17 cellular contexts compared by ENCODE assay signal in the genomic region with DNA sequence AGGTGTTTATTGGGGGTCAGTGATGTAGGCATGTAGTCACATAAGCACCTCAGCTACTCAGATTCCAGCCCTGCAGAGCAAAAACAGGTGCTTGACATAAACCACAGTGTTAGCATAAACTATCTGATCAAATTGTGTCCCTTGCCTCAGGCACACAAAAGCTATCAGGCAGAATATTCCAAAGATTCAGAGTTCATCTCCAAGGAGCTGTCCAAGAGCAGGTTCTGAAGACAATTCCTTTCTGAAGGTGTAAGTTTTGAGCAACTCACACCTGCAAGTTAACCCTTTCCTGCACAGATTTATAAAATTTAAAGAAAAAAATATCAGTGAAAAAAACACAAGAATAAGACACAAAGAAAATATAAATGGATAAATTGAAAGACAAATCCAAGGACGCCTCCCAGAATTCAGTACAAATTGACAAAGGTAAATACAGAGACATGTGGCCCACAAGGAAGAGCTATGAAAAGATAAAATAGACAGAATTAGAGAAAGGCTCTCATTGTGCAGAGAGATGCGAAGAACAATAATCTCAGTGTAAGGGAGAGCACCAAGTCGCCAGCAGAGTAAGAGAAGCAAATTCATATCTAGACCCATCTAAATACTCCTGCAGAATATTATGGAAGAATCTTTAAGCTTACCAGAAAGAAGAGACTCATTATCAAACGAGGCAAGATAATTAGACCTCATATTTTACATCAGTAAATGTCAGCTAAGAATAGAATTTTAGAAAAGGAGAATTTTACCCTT.
DNase-seq lines count a peak whose midpoint lies in the region; ATAC-seq and TF ChIP-seq lines count a peak whose summit lies in the region.
"Had no signal": no experiment of that assay in that cellular context is flagged by ENCODE, and none has a peak within 500 bp of the region (broad histone marks: within the 10 kb centered on the region; RNA-seq: fewer than 3 reads in every experiment).

No MANE protein-coding gene starts in this region.

- WGBS in thyroid gland, 2 donors, result 82 to 83% methylated on average over 4 of the region's 4 CpGs

- H3K9me3 ChIP-seq in thyroid gland (no peaks in the 10 kb centered on the region), colonic mucosa (no peaks in the 10 kb centered on the region)

- H3K27ac ChIP-seq in foreskin keratinocyte (no peak overlapping the region), thyroid gland (no peak overlapping the region), colonic mucosa (no peak overlapping the region)
- H3K27ac ChIP-seq: 22Rv1 had no signal

- H3K27me3 ChIP-seq in foreskin keratinocyte (peaks cover 9% of the 10 kb centered on the region), thyroid gland (no peaks in the 10 kb centered on the region), colonic mucosa (no peaks in the 10 kb centered on the region)

- intact Hi-C loops in thyroid gland (cut with DNase I) (no loop called here), colonic mucosa (cut with DNase I) (no loop called here)

- ATAC-seq in foreskin keratinocyte, result peak; percentile 50
- ATAC-seq: Panc1, Right ventricle myocardium inferior had no signal

- H3K9ac ChIP-seq in colonic mucosa (ENCODE audit: low read depth in 2 of 2, low read length in 2 of 2), result no peak overlapping the region

- DNase-seq in NCI-H2107 treated with DMSO at 0.1 percent for 48 hours (lab: John Stamatoyannopoulos, UW; ENCODE audit: unreplicated experiment) (peak; percentile 32), NCI-H2107 (lab: John Stamatoyannopoulos, UW) (no peak), M059J (ENCODE audit: low read depth) (peak; percentile 51), foreskin keratinocyte (peak in 1 of 2 donors; percentile 44), myocyte (ENCODE audit: low read depth) (peak; percentile 30), GM19240 (ENCODE audit: insufficient read length, low spot score) (no peak), thyroid gland (no peak), colonic mucosa (no peak)
- DNase-seq: CD4-positive, alpha-beta memory T cell; DMS79; MV-4-11; NCI-H1417; NCI-H2029; NCI-H510A treated with DMSO at 0.1 percent for 48 hours had no signal

- H3K36me3 ChIP-seq in thyroid gland, result no peaks in the 10 kb centered on the region
- no peaks in the 10 kb centered on the region for H3K36me3 ChIP-seq in colonic mucosa

- H3K4me3 ChIP-seq in thyroid gland (replicated peaks in 1 of 3) (no peak overlapping the region), colonic mucosa (no peak overlapping the region)

- TF ChIP-seq CTCF in foreskin keratinocyte (conservative IDR thresholded peaks at IDR 0.05), result no peak
- TF ChIP-seq CTCF in thyroid gland (IDR thresholded peaks at IDR 0.05), result no peak
- no peak for TF ChIP-seq CTCF in colonic mucosa (IDR thresholded peaks at IDR 0.05)

- no peak for TF ChIP-seq POLR2A in thyroid gland (IDR thresholded peaks at IDR 0.05)

- H3K4me1 ChIP-seq in foreskin keratinocyte (no peaks in the 10 kb centered on the region), thyroid gland (peaks cover 0 to 8% of the 10 kb centered on the region in 2 donors), colonic mucosa (no peaks in the 10 kb centered on the region)

Comparison
In these comparisons a context has a peak if more than half of its experiments do, and no peak if none do; other contexts are left out.
1. DNase-seq: peak in NCI-H2107 treated with DMSO at 0.1 percent for 48 hours (single experiment), M059J (single experiment) and myocyte (single experiment); none in NCI-H2107 (single experiment), GM19240 (single experiment), thyroid gland (0 of 2) and colonic mucosa (single experiment).